In the genomic region with DNA sequence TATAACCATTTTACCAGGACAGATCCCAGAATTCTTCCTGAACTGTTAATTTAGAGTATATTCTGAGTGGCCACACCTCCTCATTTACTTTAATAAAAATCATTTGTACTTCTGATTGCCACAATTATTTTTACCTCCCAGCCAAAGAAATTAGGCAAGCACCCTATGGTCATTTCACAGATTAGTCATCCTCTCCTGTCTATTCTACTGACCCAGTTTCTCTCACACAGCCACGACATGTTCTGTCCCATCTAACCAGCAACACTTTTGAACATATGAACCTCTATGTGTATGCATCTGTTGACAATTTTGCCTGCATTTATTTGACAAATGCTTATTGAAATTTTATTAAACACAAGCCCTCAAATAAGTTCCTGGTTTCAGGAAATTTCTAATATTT, we compare ENCODE assay signal across 31 cellular contexts.
DNase-seq lines count a peak whose midpoint lies in the region; ATAC-seq, FAIRE-seq and TF ChIP-seq lines count a peak whose summit lies in the region.
"Had no signal": no experiment of that assay in that cellular context is flagged by ENCODE, and none has a peak within 500 bp of the region (broad histone marks: within the 10 kb centered on the region; RNA-seq: fewer than 3 reads in every experiment).

No MANE protein-coding gene starts in this region.

- no peaks in the 10 kb centered on the region for H3K27me3 ChIP-seq in astrocyte (ENCODE audit: insufficient read depth, low read length)
- H3K27me3 ChIP-seq: heart right ventricle, suprapubic skin, upper lobe of right lung had no signal

- no peak overlapping the region for H2AFZ ChIP-seq in astrocyte (ENCODE audit: low read depth, low read length)

- ATAC-seq in HG02571 (IDR thresholded peaks at IDR 0.05; ENCODE audit: unreplicated experiment) (no peak), GM21529 (IDR thresholded peaks at IDR 0.05; ENCODE audit: unreplicated experiment) (no peak)
- ATAC-seq: effector memory CD8-positive, alpha-beta T cell; natural killer cell; PC-3; stimulated activated naive B cell treated with anti-CD40 and anti-IgM and Interleukin-4, amounts not matched to agents 10 μg/mL and 1 μg/mL and 100 μg/mL, for 72 hours; upper lobe of right lung had no signal

- no peak overlapping the region for H3K9ac ChIP-seq in astrocyte (ENCODE audit: low read length)

- H4K20me1 ChIP-seq in astrocyte (ENCODE audit: insufficient read depth, low read length) = no peaks in the 10 kb centered on the region

- no peaks in the 10 kb centered on the region for H3K9me3 ChIP-seq in astrocyte (ENCODE audit: insufficient read depth, low read depth, low read length)
- H3K9me3 ChIP-seq: heart right ventricle, suprapubic skin, upper lobe of right lung had no signal

- DNase-seq in HFFc6 (no peak), astrocyte (ENCODE audit: low read depth) (no peak), fibroblast of mammary gland (ENCODE audit: low read depth) (peak; percentile 71), renal cortical epithelial cell (ENCODE audit: low read depth) (peak; percentile 3), DMS114 treated with DMSO at 0.1 percent for 48 hours (lab: John Stamatoyannopoulos, UW; ENCODE audit: unreplicated experiment) (no peak), H4 (ENCODE audit: low spot score) (no peak)
- DNase-seq: activated CD4-positive, alpha-beta memory T cell treated with anti-CD3 and anti-CD28 coated beads for 36 hours; activated CD4-positive, alpha-beta T cell treated with anti-CD3 and anti-CD28 coated beads for 1 hour; activated naive CD4-positive, alpha-beta T cell treated with anti-CD3 and anti-CD28 coated beads, Interleukin-2, amount 10 ng/mL, durations not matched to agents 7 days and 5 days; amygdala; cortex of kidney; DMS79; effector memory CD8-positive, alpha-beta T cell; erythroblast; heart right ventricle; kidney; natural killer cell; NCI-H1436 treated with DMSO at 0.1 percent for 48 hours; NCI-H2081 treated with DMSO at 0.1 percent for 48 hours; NCI-H226; NCI-H69; occipital lobe; PC-3; stimulated activated naive B cell treated with anti-CD40 and anti-IgM and Interleukin-4, amounts not matched to agents 10 μg/mL and 1 μg/mL and 100 μg/mL, for 72 hours; upper lobe of right lung had no signal

- H3K27ac Mint-ChIP-seq in HFFc6 = peak overlapping the region; percentile 63
- no peak overlapping the region for H3K27ac Mint-ChIP-seq in astrocyte (ENCODE audit: unreplicated experiment)
- H3K27ac Mint-ChIP-seq: activated CD4-positive, alpha-beta memory T cell treated with anti-CD3 and anti-CD28 coated beads for 36 hours; activated naive CD4-positive, alpha-beta T cell treated with anti-CD3 and anti-CD28 coated beads, Interleukin-2, amount 10 ng/mL, durations not matched to agents 7 days and 5 days; effector memory CD8-positive, alpha-beta T cell; natural killer cell; stimulated activated naive B cell treated with anti-CD40 and anti-IgM and Interleukin-4, amounts not matched to agents 10 μg/mL and 1 μg/mL and 100 μg/mL, for 72 hours had no signal

- H3K4me3 ChIP-seq in astrocyte (ENCODE audit: insufficient read depth, low read depth, low read length) (no peak overlapping the region), fibroblast of mammary gland (ENCODE audit: control insufficient read depth, low read depth, low read length) (no peak overlapping the region)
- H3K4me3 ChIP-seq: heart right ventricle, skin epidermis, suprapubic skin, upper lobe of right lung had no signal

- H3K9me3 Mint-ChIP-seq in HFFc6 = no peaks in the 10 kb centered on the region
- H3K9me3 Mint-ChIP-seq in astrocyte (ENCODE audit: unreplicated experiment) = no peaks in the 10 kb centered on the region
- H3K9me3 Mint-ChIP-seq: activated CD4-positive, alpha-beta memory T cell treated with anti-CD3 and anti-CD28 coated beads for 36 hours; effector memory CD8-positive, alpha-beta T cell; stimulated activated naive B cell treated with anti-CD40 and anti-IgM and Interleukin-4, amounts not matched to agents 10 μg/mL and 1 μg/mL and 100 μg/mL, for 72 hours had no signal

- no peaks in the 10 kb centered on the region for H3K27me3 Mint-ChIP-seq in HFFc6 (ENCODE audit: insufficient read depth)
- H3K27me3 Mint-ChIP-seq in astrocyte (ENCODE audit: low read depth, unreplicated experiment) = no peaks in the 10 kb centered on the region
- H3K27me3 Mint-ChIP-seq: activated CD4-positive, alpha-beta memory T cell treated with anti-CD3 and anti-CD28 coated beads for 36 hours; activated naive CD4-positive, alpha-beta T cell treated with anti-CD3 and anti-CD28 coated beads, Interleukin-2, amount 10 ng/mL, durations not matched to agents 7 days and 5 days; stimulated activated naive B cell treated with anti-CD40 and anti-IgM and Interleukin-4, amounts not matched to agents 10 μg/mL and 1 μg/mL and 100 μg/mL, for 72 hours had no signal

- H3K4me3 Mint-ChIP-seq in HFFc6 (peak overlapping the region; percentile 83; the same call in 1 of the 2 replicates), astrocyte (ENCODE audit: unreplicated experiment) (no peak overlapping the region)
- H3K4me3 Mint-ChIP-seq: activated CD4-positive, alpha-beta memory T cell treated with anti-CD3 and anti-CD28 coated beads for 36 hours; activated naive CD4-positive, alpha-beta T cell treated with anti-CD3 and anti-CD28 coated beads, Interleukin-2, amount 10 ng/mL, durations not matched to agents 7 days and 5 days; effector memory CD8-positive, alpha-beta T cell; natural killer cell; stimulated activated naive B cell treated with anti-CD40 and anti-IgM and Interleukin-4, amounts not matched to agents 10 μg/mL and 1 μg/mL and 100 μg/mL, for 72 hours had no signal

- H3K4me1 Mint-ChIP-seq in HFFc6 (ENCODE audit: low read depth) (peaks cover 33% of the 10 kb centered on the region), astrocyte (ENCODE audit: low read depth, unreplicated experiment) (peaks cover 16% of the 10 kb centered on the region)
- H3K4me1 Mint-ChIP-seq: activated naive CD4-positive, alpha-beta T cell treated with anti-CD3 and anti-CD28 coated beads, Interleukin-2, amount 10 ng/mL, durations not matched to agents 7 days and 5 days; natural killer cell; stimulated activated naive B cell treated with anti-CD40 and anti-IgM and Interleukin-4, amounts not matched to agents 10 μg/mL and 1 μg/mL and 100 μg/mL, for 72 hours had no signal

- no peak overlapping the region for H3K4me2 ChIP-seq in astrocyte (ENCODE audit: low read length)

- TF ChIP-seq CTCF in HFFc6 (IDR thresholded peaks at IDR 0.05) (no peak), astrocyte (IDR thresholded peaks at IDR 0.05; ENCODE audit: insufficient read depth, low read depth, low read length) (no peak), fibroblast of mammary gland (conservative IDR thresholded peaks at IDR 0.05; ENCODE audit: control insufficient read depth, insufficient read depth, low read depth, low read length) (no peak)

- FAIRE-seq in astrocyte (lab: Jason Lieb, UNC) = peak; percentile 59
- FAIRE-seq: frontal cortex, H1, kidney had no signal

- H3K4me1 ChIP-seq in astrocyte (ENCODE audit: insufficient read depth, low read length) = no peaks in the 10 kb centered on the region
- H3K4me1 ChIP-seq: upper lobe of right lung had no signal

- H3K36me3 Mint-ChIP-seq in HFFc6 (ENCODE audit: low read depth) (no peaks in the 10 kb centered on the region), astrocyte (ENCODE audit: low read depth, unreplicated experiment) (no peaks in the 10 kb centered on the region)
- H3K36me3 Mint-ChIP-seq: activated CD4-positive, alpha-beta memory T cell treated with anti-CD3 and anti-CD28 coated beads for 36 hours; activated naive CD4-positive, alpha-beta T cell treated with anti-CD3 and anti-CD28 coated beads, Interleukin-2, amount 10 ng/mL, durations not matched to agents 7 days and 5 days; natural killer cell; stimulated activated naive B cell treated with anti-CD40 and anti-IgM and Interleukin-4, amounts not matched to agents 10 μg/mL and 1 μg/mL and 100 μg/mL, for 72 hours had no signal

- no peak overlapping the region for H3K27ac ChIP-seq in astrocyte (ENCODE audit: low read depth, low read length)
- H3K27ac ChIP-seq: upper lobe of right lung had no signal

- H3K79me2 ChIP-seq in astrocyte (ENCODE audit: insufficient read depth, low read length) = no peaks in the 10 kb centered on the region

- no peaks in the 10 kb centered on the region for H3K36me3 ChIP-seq in astrocyte (ENCODE audit: insufficient read depth, low read length)
- H3K36me3 ChIP-seq: heart right ventricle, suprapubic skin, upper lobe of right lung had no signal

Comparison
In these comparisons a context has a peak if more than half of its experiments do, and no peak if none do; other contexts are left out.
1. DNase-seq: peak in fibroblast of mammary gland (single experiment) and renal cortical epithelial cell (single experiment); none in HFFc6 (single experiment), astrocyte (single experiment), DMS114 treated with DMSO at 0.1 percent for 48 hours (single experiment) and H4 (single experiment).